ENCODE assay signal across 19 cellular contexts in the genomic region with DNA sequence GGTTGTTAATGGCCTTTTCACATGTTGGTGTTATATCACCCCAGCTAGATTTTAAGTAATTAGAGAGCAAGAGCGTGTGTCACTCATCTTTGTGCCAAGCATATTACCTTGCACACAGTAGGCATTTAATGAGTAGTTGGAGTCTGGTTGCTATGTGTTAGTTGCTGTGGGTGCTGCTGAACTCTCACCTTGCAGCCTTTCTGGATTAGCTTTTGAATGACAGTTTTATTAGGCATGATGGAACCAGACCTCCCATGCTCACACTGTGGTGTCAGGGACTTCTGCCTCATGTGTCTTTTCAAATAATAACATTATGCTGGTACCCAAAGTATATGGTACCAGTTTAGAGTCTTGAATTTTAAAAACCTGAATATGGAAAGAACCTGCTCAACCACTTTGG.
"Had no signal": no experiment of that assay in that cellular context is flagged by ENCODE, and none has a peak within 500 bp of the region (broad histone marks: within the 10 kb centered on the region; RNA-seq: fewer than 3 reads in every experiment).

No MANE protein-coding gene starts in this region.

- H3K36me3 ChIP-seq: esophagus squamous epithelium, left ventricle myocardium inferior, sigmoid colon, spleen had no signal

- H3K9me3 Mint-ChIP-seq: activated CD4-positive, alpha-beta T cell treated with anti-CD3 and anti-CD28 coated beads, Interleukin-2, amount 10 ng/mL, durations not matched to agents 24 days and 14 days; central memory CD8-positive, alpha-beta T cell; nephron progenitor cell had no signal

- H3K27me3 ChIP-seq: esophagus squamous epithelium, sigmoid colon, spleen had no signal

- H3K4me1 Mint-ChIP-seq: central memory CD8-positive, alpha-beta T cell had no signal

- DNase-seq: activated CD4-positive, alpha-beta T cell treated with anti-CD3 and anti-CD28 coated beads, Interleukin-2, amount 10 ng/mL, durations not matched to agents 24 days and 14 days; activated CD4-positive, CD25-positive, alpha-beta regulatory T cell; activated CD8-positive, alpha-beta memory T cell treated with anti-CD3 and anti-CD28 coated beads, Interleukin-2, amount 50 U/mL, for 4 hours; activated CD8-positive, alpha-beta T cell treated with anti-CD3 and anti-CD28 coated beads, Interleukin-2, amount 10 ng/mL, durations not matched to agents 7 days and 5 days; activated gamma-delta T cell treated with Interleukin-2 at 50 U/mL for 16 hours; amniotic stem cell; effector CD4-positive, alpha-beta T cell; esophagus squamous epithelium; hypothalamus; kidney; left ventricle myocardium inferior; mesenchymal stem cell; nephron progenitor cell; sigmoid colon; spleen; T-helper 2 cell had no signal

- H3K27me3 Mint-ChIP-seq: activated CD4-positive, alpha-beta T cell treated with anti-CD3 and anti-CD28 coated beads, Interleukin-2, amount 10 ng/mL, durations not matched to agents 24 days and 14 days; activated naive CD8-positive, alpha-beta T cell; central memory CD8-positive, alpha-beta T cell had no signal

- H3K4me3 Mint-ChIP-seq: activated CD4-positive, alpha-beta T cell treated with anti-CD3 and anti-CD28 coated beads, Interleukin-2, amount 10 ng/mL, durations not matched to agents 24 days and 14 days; activated CD8-positive, alpha-beta T cell treated with anti-CD3 and anti-CD28 coated beads, Interleukin-2, amount 10 ng/mL, durations not matched to agents 7 days and 5 days; activated naive CD8-positive, alpha-beta T cell; central memory CD8-positive, alpha-beta T cell; nephron progenitor cell had no signal

- H3K4me3 ChIP-seq: coronary artery, esophagus squamous epithelium, left ventricle myocardium inferior, sigmoid colon, spleen had no signal

- H3K27ac Mint-ChIP-seq: activated CD4-positive, alpha-beta T cell treated with anti-CD3 and anti-CD28 coated beads, Interleukin-2, amount 10 ng/mL, durations not matched to agents 24 days and 14 days; activated CD8-positive, alpha-beta T cell treated with anti-CD3 and anti-CD28 coated beads, Interleukin-2, amount 10 ng/mL, durations not matched to agents 7 days and 5 days; activated naive CD8-positive, alpha-beta T cell; nephron progenitor cell had no signal

- H3K9me3 ChIP-seq: esophagus squamous epithelium, left ventricle myocardium inferior, sigmoid colon, spleen had no signal

- ATAC-seq: activated CD8-positive, alpha-beta T cell treated with anti-CD3 and anti-CD28 coated beads, Interleukin-2, amount 10 ng/mL, durations not matched to agents 7 days and 5 days had no signal

- H3K27ac ChIP-seq: coronary artery, esophagus squamous epithelium, left ventricle myocardium inferior, sigmoid colon, spleen had no signal
